In the genomic region with DNA sequence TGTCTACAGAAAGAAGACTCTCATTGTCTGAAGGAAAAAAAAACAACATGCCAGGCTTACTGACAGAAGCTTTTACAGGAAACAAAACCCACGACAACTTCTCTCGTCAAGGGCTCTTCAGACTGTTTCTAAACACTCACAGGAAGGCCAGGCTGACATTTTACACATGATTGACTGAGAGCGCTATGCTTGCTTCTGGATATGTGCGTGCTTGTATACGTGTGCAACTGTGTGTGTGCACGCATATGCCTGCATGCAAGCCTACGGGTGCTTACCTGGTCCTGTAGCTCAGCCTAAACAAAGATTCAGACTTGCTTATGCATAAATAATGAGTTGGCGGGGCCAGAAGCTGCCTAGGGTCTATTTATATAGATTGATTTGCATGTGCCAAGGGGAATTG, we compare ENCODE assay signal across 22 cellular contexts.
DNase-seq lines count a peak whose midpoint lies in the region; ATAC-seq and TF ChIP-seq lines count a peak whose summit lies in the region.
"Had no signal": no experiment of that assay in that cellular context is flagged by ENCODE, and none has a peak within 500 bp of the region (broad histone marks: within the 10 kb centered on the region; RNA-seq: fewer than 3 reads in every experiment).

No MANE protein-coding gene starts in this region.

- H3K9me3 Mint-ChIP-seq in activated CD8-positive, alpha-beta T cell treated with anti-CD3 and anti-CD28 coated beads, Interleukin-2, amount 10 ng/mL, durations not matched to agents 7 days and 5 days (ENCODE audit: insufficient read depth): peaks cover 12% of the 10 kb centered on the region
- H3K9me3 Mint-ChIP-seq in activated CD8-positive, alpha-beta T cell treated with anti-CD3 and anti-CD28 coated beads for 36 hours: peaks cover 2% of the 10 kb centered on the region
- no peaks in the 10 kb centered on the region for H3K9me3 Mint-ChIP-seq in stimulated activated effector memory CD8-positive, alpha-beta T cell treated with anti-CD3 and anti-CD28 coated beads, Interleukin-12 subunit alpha, Interleukin-12 subunit beta, amount 100 ng/mL, for 72 hours
- peaks cover 0 to 1% of the 10 kb centered on the region in 2 donors for H3K9me3 Mint-ChIP-seq in stimulated activated naive B cell treated with anti-CD40 and anti-IgM and Interleukin-4, amounts not matched to agents 10 μg/mL and 1 μg/mL and 100 μg/mL, for 72 hours

- POLR2A ChIA-PET in activated CD8-positive, alpha-beta T cell treated with anti-CD3 and anti-CD28 coated beads, Interleukin-2, amount 10 ng/mL, durations not matched to agents 7 days and 5 days (lab: Charles Lee): interaction anchor here (1.4 kb wide), 1 partner anchor 9 kb away, joined by 6 read pairs; no protein-coding TSS in a partner anchor
- POLR2A ChIA-PET in activated CD8-positive, alpha-beta T cell treated with anti-CD3 and anti-CD28 coated beads for 36 hours (lab: Charles Lee): interaction anchor here (1.1 kb wide), 1 partner anchor 66 kb away, joined by 3 read pairs; no protein-coding TSS in a partner anchor

- no peak overlapping the region for H3K4me3 Mint-ChIP-seq in activated CD8-positive, alpha-beta T cell treated with anti-CD3 and anti-CD28 coated beads, Interleukin-2, amount 10 ng/mL, durations not matched to agents 7 days and 5 days
- H3K4me3 Mint-ChIP-seq in activated CD8-positive, alpha-beta T cell treated with anti-CD3 and anti-CD28 coated beads for 36 hours: no peak overlapping the region
- H3K4me3 Mint-ChIP-seq in stimulated activated effector memory CD8-positive, alpha-beta T cell treated with anti-CD3 and anti-CD28 coated beads, Interleukin-12 subunit alpha, Interleukin-12 subunit beta, amount 100 ng/mL, for 72 hours: no peak overlapping the region
- H3K4me3 Mint-ChIP-seq in stimulated activated naive B cell treated with anti-CD40 and anti-IgM and Interleukin-4, amounts not matched to agents 10 μg/mL and 1 μg/mL and 100 μg/mL, for 72 hours: no peak overlapping the region

- CTCF ChIA-PET in activated CD8-positive, alpha-beta T cell treated with anti-CD3 and anti-CD28 coated beads, Interleukin-2, amount 10 ng/mL, durations not matched to agents 7 days and 5 days (lab: Charles Lee): interaction anchor here (1.2 to 1.4 kb wide), 2 partner anchors 9 to 11 kb away, joined by 3 to 4 read pairs; no protein-coding TSS in a partner anchor
- CTCF ChIA-PET in activated CD8-positive, alpha-beta T cell treated with anti-CD3 and anti-CD28 coated beads for 36 hours (lab: Charles Lee): no interaction called here

- no peak for DNase-seq in activated CD8-positive, alpha-beta T cell treated with anti-CD3 and anti-CD28 coated beads, Interleukin-2, amount 10 ng/mL, durations not matched to agents 7 days and 5 days
- no peak for DNase-seq in activated CD8-positive, alpha-beta T cell treated with anti-CD3 and anti-CD28 coated beads for 36 hours
- DNase-seq in NCI-H2029 treated with DMSO at 0.1 percent for 48 hours (lab: John Stamatoyannopoulos, UW) (peak; percentile 84), SHP77 (lab: John Stamatoyannopoulos, UW) (peak; percentile 74 to 81)
- DNase-seq in stimulated activated effector memory CD8-positive, alpha-beta T cell treated with anti-CD3 and anti-CD28 coated beads, Interleukin-12 subunit alpha, Interleukin-12 subunit beta, amount 100 ng/mL, for 72 hours (ENCODE audit: low spot score in 2 of 2): no peak
- no peak for DNase-seq in stimulated activated naive B cell treated with anti-CD40 and anti-IgM and Interleukin-4, amounts not matched to agents 10 μg/mL and 1 μg/mL and 100 μg/mL, for 72 hours
- DNase-seq: ACHN; activated CD8-positive, alpha-beta memory T cell treated with anti-CD3 and anti-CD28 coated beads, Interleukin-2, amount 50 U/mL, for 4 hours; activated effector memory CD4-positive, alpha-beta T cell treated with anti-CD3 and anti-CD28 coated beads, Interleukin-2, amount 50 U/mL, for 16 hours; anterior cingulate cortex; caudate nucleus; dermis blood vessel endothelial cell; foreskin fibroblast; hypothalamus; NCI-H226; NK-92 treated with Interleukin-12 subunit alpha and Interleukin-12 subunit beta, amount 100 ng/mL, for 24 hours; RPMI8226; stimulated activated naive CD4-positive, alpha-beta T cell had no signal

- peaks cover 11% of the 10 kb centered on the region for H3K36me3 Mint-ChIP-seq in activated CD8-positive, alpha-beta T cell treated with anti-CD3 and anti-CD28 coated beads, Interleukin-2, amount 10 ng/mL, durations not matched to agents 7 days and 5 days (ENCODE audit: low read depth)
- H3K36me3 Mint-ChIP-seq in activated CD8-positive, alpha-beta T cell treated with anti-CD3 and anti-CD28 coated beads for 36 hours (ENCODE audit: low read depth): peaks cover 2% of the 10 kb centered on the region
- no peaks in the 10 kb centered on the region for H3K36me3 Mint-ChIP-seq in stimulated activated effector memory CD8-positive, alpha-beta T cell treated with anti-CD3 and anti-CD28 coated beads, Interleukin-12 subunit alpha, Interleukin-12 subunit beta, amount 100 ng/mL, for 72 hours
- H3K36me3 Mint-ChIP-seq in stimulated activated naive B cell treated with anti-CD40 and anti-IgM and Interleukin-4, amounts not matched to agents 10 μg/mL and 1 μg/mL and 100 μg/mL, for 72 hours: no peaks in the 10 kb centered on the region

- H3K27me3 Mint-ChIP-seq in activated CD8-positive, alpha-beta T cell treated with anti-CD3 and anti-CD28 coated beads, Interleukin-2, amount 10 ng/mL, durations not matched to agents 7 days and 5 days (ENCODE audit: low read depth): peaks cover 6% of the 10 kb centered on the region
- peaks cover 15% of the 10 kb centered on the region for H3K27me3 Mint-ChIP-seq in activated CD8-positive, alpha-beta T cell treated with anti-CD3 and anti-CD28 coated beads for 36 hours
- peaks cover 11 to 23% of the 10 kb centered on the region in 2 donors for H3K27me3 Mint-ChIP-seq in stimulated activated naive B cell treated with anti-CD40 and anti-IgM and Interleukin-4, amounts not matched to agents 10 μg/mL and 1 μg/mL and 100 μg/mL, for 72 hours

- peak overlapping the region; percentile 74 for H3K27ac Mint-ChIP-seq in activated CD8-positive, alpha-beta T cell treated with anti-CD3 and anti-CD28 coated beads, Interleukin-2, amount 10 ng/mL, durations not matched to agents 7 days and 5 days
- H3K27ac Mint-ChIP-seq in activated CD8-positive, alpha-beta T cell treated with anti-CD3 and anti-CD28 coated beads for 36 hours: no peak overlapping the region
- H3K27ac Mint-ChIP-seq in stimulated activated effector memory CD8-positive, alpha-beta T cell treated with anti-CD3 and anti-CD28 coated beads, Interleukin-12 subunit alpha, Interleukin-12 subunit beta, amount 100 ng/mL, for 72 hours: peak overlapping the region; percentile 37
- H3K27ac Mint-ChIP-seq in stimulated activated naive B cell treated with anti-CD40 and anti-IgM and Interleukin-4, amounts not matched to agents 10 μg/mL and 1 μg/mL and 100 μg/mL, for 72 hours: no peak overlapping the region

- peak; percentile 41 for ATAC-seq in activated CD8-positive, alpha-beta T cell treated with anti-CD3 and anti-CD28 coated beads, Interleukin-2, amount 10 ng/mL, durations not matched to agents 7 days and 5 days
- ATAC-seq in activated CD8-positive, alpha-beta T cell treated with anti-CD3 and anti-CD28 coated beads for 36 hours: no peak
- ATAC-seq in stimulated activated effector memory CD8-positive, alpha-beta T cell treated with anti-CD3 and anti-CD28 coated beads, Interleukin-12 subunit alpha, Interleukin-12 subunit beta, amount 100 ng/mL, for 72 hours: no peak
- no peak for ATAC-seq in stimulated activated naive B cell treated with anti-CD40 and anti-IgM and Interleukin-4, amounts not matched to agents 10 μg/mL and 1 μg/mL and 100 μg/mL, for 72 hours (replicated peaks)
- no peak for ATAC-seq in HG02884 (IDR thresholded peaks at IDR 0.05; ENCODE audit: unreplicated experiment)
- no peak for ATAC-seq in activated CD4-positive, CD25-positive, alpha-beta regulatory T cell treated with anti-CD3 and anti-CD28 coated beads, Interleukin-2, amount 50 U/mL, for 24 hours
- ATAC-seq: GM12878, K562 had no signal

- no peak for TF ChIP-seq CTCF in activated CD8-positive, alpha-beta T cell treated with anti-CD3 and anti-CD28 coated beads for 36 hours (IDR thresholded peaks at IDR 0.05)

- intact Hi-C loops in activated CD8-positive, alpha-beta T cell treated with anti-CD3 and anti-CD28 coated beads for 36 hours (cut with micrococcal nuclease): no loop called here

- peaks cover 60% of the 10 kb centered on the region for H3K4me1 Mint-ChIP-seq in activated CD8-positive, alpha-beta T cell treated with anti-CD3 and anti-CD28 coated beads, Interleukin-2, amount 10 ng/mL, durations not matched to agents 7 days and 5 days (ENCODE audit: low read depth)
- H3K4me1 Mint-ChIP-seq in activated CD8-positive, alpha-beta T cell treated with anti-CD3 and anti-CD28 coated beads for 36 hours (ENCODE audit: low read depth): peaks cover 26% of the 10 kb centered on the region
- H3K4me1 Mint-ChIP-seq in stimulated activated effector memory CD8-positive, alpha-beta T cell treated with anti-CD3 and anti-CD28 coated beads, Interleukin-12 subunit alpha, Interleukin-12 subunit beta, amount 100 ng/mL, for 72 hours: peaks cover 24% of the 10 kb centered on the region
- no peaks in the 10 kb centered on the region for H3K4me1 Mint-ChIP-seq in stimulated activated naive B cell treated with anti-CD40 and anti-IgM and Interleukin-4, amounts not matched to agents 10 μg/mL and 1 μg/mL and 100 μg/mL, for 72 hours

Comparison
In these comparisons a context has a peak if more than half of its experiments do, and no peak if none do; other contexts are left out.
1. H3K27ac Mint-ChIP-seq: peak in activated CD8-positive, alpha-beta T cell treated with anti-CD3 and anti-CD28 coated beads, Interleukin-2, amount 10 ng/mL, durations not matched to agents 7 days and 5 days (single experiment) and stimulated activated effector memory CD8-positive, alpha-beta T cell treated with anti-CD3 and anti-CD28 coated beads, Interleukin-12 subunit alpha, Interleukin-12 subunit beta, amount 100 ng/mL, for 72 hours (single experiment); none in activated CD8-positive, alpha-beta T cell treated with anti-CD3 and anti-CD28 coated beads for 36 hours (single experiment) and stimulated activated naive B cell treated with anti-CD40 and anti-IgM and Interleukin-4, amounts not matched to agents 10 μg/mL and 1 μg/mL and 100 μg/mL, for 72 hours (single experiment).
2. DNase-seq: peak in NCI-H2029 treated with DMSO at 0.1 percent for 48 hours (single experiment) and SHP77 (2 of 2); none in activated CD8-positive, alpha-beta T cell treated with anti-CD3 and anti-CD28 coated beads, Interleukin-2, amount 10 ng/mL, durations not matched to agents 7 days and 5 days (single experiment), activated CD8-positive, alpha-beta T cell treated with anti-CD3 and anti-CD28 coated beads for 36 hours (single experiment), stimulated activated effector memory CD8-positive, alpha-beta T cell treated with anti-CD3 and anti-CD28 coated beads, Interleukin-12 subunit alpha, Interleukin-12 subunit beta, amount 100 ng/mL, for 72 hours (0 of 2) and stimulated activated naive B cell treated with anti-CD40 and anti-IgM and Interleukin-4, amounts not matched to agents 10 μg/mL and 1 μg/mL and 100 μg/mL, for 72 hours (single experiment).